In the genomic region with DNA sequence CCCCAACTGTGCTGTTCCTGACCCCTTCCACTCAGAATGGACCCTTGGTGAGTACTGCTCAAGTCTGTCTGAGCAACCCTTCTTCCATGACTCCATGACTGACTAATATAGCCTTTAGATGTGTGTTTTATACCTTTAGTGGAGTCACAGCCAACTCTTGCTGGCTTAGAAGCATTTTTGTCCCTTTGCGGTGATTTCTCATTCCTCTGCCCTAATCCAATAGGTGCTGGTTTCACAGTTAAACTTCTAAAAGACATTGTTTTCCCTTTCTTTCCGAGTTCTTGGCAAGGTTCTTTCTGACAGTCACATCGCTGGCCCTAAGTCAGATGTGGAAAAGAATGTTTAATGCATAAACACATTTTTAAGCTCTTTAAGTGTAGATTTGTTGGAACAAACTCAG, we compare ENCODE assay signal across 25 cellular contexts. TPM values are rescaled to one million over a fixed set of nuclear protein-coding genes. Genes with fewer than 3 reads are reported as not detected.
"Had no signal": no experiment of that assay in that cellular context is flagged by ENCODE, and none has a peak within 500 bp of the region (broad histone marks: within the 10 kb centered on the region; RNA-seq: fewer than 3 reads in every experiment).

No MANE protein-coding gene starts in this region.

- H3K36me3 Mint-ChIP-seq: activated naive CD4-positive, alpha-beta T cell treated with anti-CD3 and anti-CD28 coated beads, Interleukin-2, amount 10 ng/mL, durations not matched to agents 7 days and 5 days; natural killer cell; stimulated activated effector memory CD8-positive, alpha-beta T cell treated with anti-CD3 and anti-CD28 coated beads, Interleukin-12 subunit alpha, Interleukin-12 subunit beta, amount 100 ng/mL, for 72 hours had no signal

- H3K36me3 ChIP-seq: breast epithelium, esophagus squamous epithelium, neutrophil, ovary, prostate gland, right atrium auricular region, suprapubic skin had no signal

- ATAC-seq: effector memory CD8-positive, alpha-beta T cell; natural killer cell; stimulated activated effector memory CD8-positive, alpha-beta T cell treated with anti-CD3 and anti-CD28 coated beads, Interleukin-12 subunit alpha, Interleukin-12 subunit beta, amount 100 ng/mL, for 72 hours; stimulated activated naive CD8-positive, alpha-beta T cell treated with anti-CD3 and anti-CD28 coated beads, Interleukin-15, amount 100 ng/mL, for 72 hours had no signal

- H3K9me3 Mint-ChIP-seq: central memory CD8-positive, alpha-beta T cell; natural killer cell; stimulated activated effector memory CD8-positive, alpha-beta T cell treated with anti-CD3 and anti-CD28 coated beads, Interleukin-12 subunit alpha, Interleukin-12 subunit beta, amount 100 ng/mL, for 72 hours; stimulated activated naive CD8-positive, alpha-beta T cell treated with anti-CD3 and anti-CD28 coated beads, Interleukin-15, amount 100 ng/mL, for 72 hours had no signal

- H3K9me3 ChIP-seq: neutrophil, ovary, prostate gland, suprapubic skin had no signal

- DNase-seq: activated CD4-positive, alpha-beta T cell treated with anti-CD3 and anti-CD28 coated beads for 4 hours; activated CD4-positive, alpha-beta T cell treated with anti-CD3 and anti-CD28 coated beads, Interleukin-2, amount 50 U/mL, for 48 hours; activated CD4-positive, CD25-positive, alpha-beta regulatory T cell; activated naive CD4-positive, alpha-beta T cell treated with anti-CD3 and anti-CD28 coated beads, Interleukin-2, amount 10 ng/mL, durations not matched to agents 7 days and 5 days; activated T-cell treated with anti-CD3 and anti-CD28 coated beads, Interleukin-2, amount 50 U/mL, for 48 hours; dorsolateral prefrontal cortex; effector memory CD8-positive, alpha-beta T cell; esophagus squamous epithelium; natural killer cell; ovary; stimulated activated naive CD8-positive, alpha-beta T cell treated with anti-CD3 and anti-CD28 coated beads, Interleukin-15, amount 100 ng/mL, for 72 hours; T1000 had no signal

- H3K27ac Mint-ChIP-seq: activated naive CD4-positive, alpha-beta T cell treated with anti-CD3 and anti-CD28 coated beads, Interleukin-2, amount 10 ng/mL, durations not matched to agents 7 days and 5 days; effector memory CD8-positive, alpha-beta T cell; natural killer cell; stimulated activated effector memory CD8-positive, alpha-beta T cell treated with anti-CD3 and anti-CD28 coated beads, Interleukin-12 subunit alpha, Interleukin-12 subunit beta, amount 100 ng/mL, for 72 hours; stimulated activated naive CD8-positive, alpha-beta T cell treated with anti-CD3 and anti-CD28 coated beads, Interleukin-15, amount 100 ng/mL, for 72 hours; type B pancreatic cell had no signal

- H3K4me3 Mint-ChIP-seq: activated naive CD4-positive, alpha-beta T cell treated with anti-CD3 and anti-CD28 coated beads, Interleukin-2, amount 10 ng/mL, durations not matched to agents 7 days and 5 days; central memory CD8-positive, alpha-beta T cell; effector memory CD8-positive, alpha-beta T cell; natural killer cell; stimulated activated effector memory CD8-positive, alpha-beta T cell treated with anti-CD3 and anti-CD28 coated beads, Interleukin-12 subunit alpha, Interleukin-12 subunit beta, amount 100 ng/mL, for 72 hours; stimulated activated naive CD8-positive, alpha-beta T cell treated with anti-CD3 and anti-CD28 coated beads, Interleukin-15, amount 100 ng/mL, for 72 hours; type B pancreatic cell had no signal

- H3K4me1 ChIP-seq: breast epithelium had no signal

- H3K27ac ChIP-seq: dorsolateral prefrontal cortex, esophagus squamous epithelium, neutrophil, right atrium auricular region, suprapubic skin had no signal

- H3K27me3 ChIP-seq: breast epithelium, ovary, right atrium auricular region had no signal

- H3K4me3 ChIP-seq: breast epithelium, dorsolateral prefrontal cortex, esophagus squamous epithelium, lung, ovary, prostate gland, right atrium auricular region, suprapubic skin had no signal

- H3K4me1 Mint-ChIP-seq: stimulated activated effector memory CD8-positive, alpha-beta T cell treated with anti-CD3 and anti-CD28 coated beads, Interleukin-12 subunit alpha, Interleukin-12 subunit beta, amount 100 ng/mL, for 72 hours had no signal

RNA-seq across cellular contexts. Expression of gene EPDR1, which starts 4.0 kb away (rescaled TPM):
- total RNA-seq: T-helper 1 cell treated with Interleukin-12 subunit alpha and Interleukin-12 subunit beta and Interleukin-4 antibody, amounts not matched to agents 30 ng/mL and 1 ng/mL, for 36 hours had no signal
- polyA plus RNA-seq: keratinocyte had no signal

RNA-seq across cellular contexts. Expression of gene SFRP4, which starts 7.8 kb away (rescaled TPM):
- total RNA-seq: activated CD8-positive, alpha-beta memory T cell treated with anti-CD3 and anti-CD28 coated beads for 36 hours; SK-MEL-5; T-helper 1 cell treated with Interleukin-12 subunit alpha and Interleukin-12 subunit beta and Interleukin-4 antibody, amounts not matched to agents 30 ng/mL and 1 ng/mL, for 36 hours had no signal
- polyA plus RNA-seq: keratinocyte had no signal
